20 cellular contexts compared by ENCODE assay signal in the genomic region with DNA sequence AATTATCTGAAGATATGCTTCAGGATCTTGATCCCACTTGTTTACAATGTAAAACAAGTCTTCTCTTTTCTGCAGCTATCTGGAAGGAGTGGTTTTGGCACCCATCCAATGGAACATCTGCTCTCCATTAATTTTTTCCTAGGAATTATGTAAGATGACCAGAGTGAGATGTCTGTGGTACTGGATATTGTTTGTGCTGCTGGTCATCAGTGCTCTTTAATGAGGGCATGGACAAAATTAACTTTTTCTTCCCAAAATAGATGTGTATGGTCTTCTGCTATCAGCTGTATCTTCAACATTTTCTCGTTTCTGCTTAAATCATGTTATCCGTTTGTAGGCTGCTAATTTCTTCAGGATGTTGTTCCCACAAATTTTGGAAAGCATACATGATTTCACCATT.
DNase-seq lines count a peak whose midpoint lies in the region; ATAC-seq and TF ChIP-seq lines count a peak whose summit lies in the region.
"Had no signal": no experiment of that assay in that cellular context is flagged by ENCODE, and none has a peak within 500 bp of the region (broad histone marks: within the 10 kb centered on the region; RNA-seq: fewer than 3 reads in every experiment).

No MANE protein-coding gene starts in this region.

- H3K4me1 Mint-ChIP-seq in GM23338 (no peaks in the 10 kb centered on the region), T-helper 17 cell (no peaks in the 10 kb centered on the region)
- H3K4me1 Mint-ChIP-seq: activated CD4-positive, alpha-beta memory T cell treated with anti-CD3 and anti-CD28 coated beads, Interleukin-2, amount 10 ng/mL, durations not matched to agents 7 days and 5 days; memory B cell; naive thymus-derived CD4-positive, alpha-beta T cell had no signal

- no peaks in the 10 kb centered on the region for H4K20me1 ChIP-seq in GM23338 (replicated peaks; ENCODE audit: insufficient read depth)

- H3K9me2 ChIP-seq in GM23338 (ENCODE audit: insufficient read depth) = no peaks in the 10 kb centered on the region

- no peak for TF ChIP-seq CTCF in GM23338 (conservative IDR thresholded peaks at IDR 0.05; ENCODE audit: low read depth in 2 of 2)

- no peaks in the 10 kb centered on the region for H3K27me3 ChIP-seq in GM23338 (ENCODE audit: insufficient read depth)
- H3K27me3 ChIP-seq: right atrium auricular region, SJSA1 had no signal

- no peak overlapping the region for H3K4me2 ChIP-seq in GM23338
- H3K4me2 ChIP-seq: PC-9 had no signal

- no peak overlapping the region for H3K4me3 Mint-ChIP-seq in GM23338
- no peak overlapping the region for H3K4me3 Mint-ChIP-seq in T-helper 17 cell
- H3K4me3 Mint-ChIP-seq: activated CD4-positive, alpha-beta memory T cell treated with anti-CD3 and anti-CD28 coated beads, Interleukin-2, amount 10 ng/mL, durations not matched to agents 7 days and 5 days; memory B cell; naive thymus-derived CD4-positive, alpha-beta T cell had no signal

- H3K27ac ChIP-seq in GM23338 (ENCODE audit: low read depth) = no peak overlapping the region
- H3K27ac ChIP-seq: PC-9, right atrium auricular region, SJSA1 had no signal

- no peak overlapping the region for H3K27ac Mint-ChIP-seq in GM23338
- H3K27ac Mint-ChIP-seq in T-helper 17 cell = no peak overlapping the region
- H3K27ac Mint-ChIP-seq: activated CD4-positive, alpha-beta memory T cell treated with anti-CD3 and anti-CD28 coated beads, Interleukin-2, amount 10 ng/mL, durations not matched to agents 7 days and 5 days; memory B cell; naive thymus-derived CD4-positive, alpha-beta T cell had no signal

- H3F3A ChIP-seq in GM23338 (replicated peaks; ENCODE audit: low read depth) = no peaks in the 10 kb centered on the region

- H3K79me2 ChIP-seq in GM23338 (replicated peaks; ENCODE audit: insufficient read depth) = no peaks in the 10 kb centered on the region

- no peak for DNase-seq in GM23338 (ENCODE audit: low spot score)
- peak; percentile 9 for DNase-seq in NCI-H2227 treated with DMSO at 0.1 percent for 48 hours (lab: John Stamatoyannopoulos, UW)
- peak; percentile 56 for DNase-seq in SK-N-DZ (ENCODE audit: low spot score)
- peak; percentile 7 for DNase-seq in foreskin melanocyte
- DNase-seq in T-helper 17 cell = no peak
- DNase-seq: activated CD4-positive, alpha-beta memory T cell treated with anti-CD3 and anti-CD28 coated beads, Interleukin-2, amount 10 ng/mL, durations not matched to agents 7 days and 5 days; activated naive CD4-positive, alpha-beta T cell treated with Interleukin-2 at 50 U/mL for 16 hours; AML-193; effector CD8-positive, alpha-beta T cell; naive thymus-derived CD4-positive, alpha-beta T cell; NCI-H1694; PC-9 had no signal

- H3K4me1 ChIP-seq in GM23338 (ENCODE audit: insufficient read depth) = no peaks in the 10 kb centered on the region
- H3K4me1 ChIP-seq: HAP-1, right atrium auricular region, SJSA1 had no signal

- ATAC-seq in GM23338 = no peak
- ATAC-seq in HG03442 (IDR thresholded peaks at IDR 0.05; ENCODE audit: unreplicated experiment) = no peak
- ATAC-seq in T-helper 17 cell = no peak
- ATAC-seq in GM21360 (IDR thresholded peaks at IDR 0.05; ENCODE audit: unreplicated experiment) = no peak
- ATAC-seq in GM21825 (IDR thresholded peaks at IDR 0.05; ENCODE audit: unreplicated experiment) = no peak
- ATAC-seq: esophagus mucosa; naive thymus-derived CD4-positive, alpha-beta T cell had no signal

- H3K4me3 ChIP-seq in GM23338 = no peak overlapping the region
- H3K4me3 ChIP-seq: HAP-1, PC-9, right atrium auricular region, SJSA1 had no signal

- H2AFZ ChIP-seq in GM23338 = peak overlapping the region; percentile 19; the same call in 1 of the 2 replicates
- H2AFZ ChIP-seq: PC-9 had no signal

- no peaks in the 10 kb centered on the region for H3K27me3 Mint-ChIP-seq in GM23338 (ENCODE audit: insufficient read depth, low read depth, poor library complexity)
- no peaks in the 10 kb centered on the region for H3K27me3 Mint-ChIP-seq in T-helper 17 cell
- H3K27me3 Mint-ChIP-seq: activated CD4-positive, alpha-beta memory T cell treated with anti-CD3 and anti-CD28 coated beads, Interleukin-2, amount 10 ng/mL, durations not matched to agents 7 days and 5 days; memory B cell; naive thymus-derived CD4-positive, alpha-beta T cell had no signal

- no peaks in the 10 kb centered on the region for H3K9me3 ChIP-seq in T-helper 17 cell (ENCODE audit: control insufficient read depth, low read length, poor library complexity, severe bottlenecking)
- H3K9me3 ChIP-seq: HAP-1, right atrium auricular region, SJSA1 had no signal

- no peaks in the 10 kb centered on the region for H3K36me3 ChIP-seq in GM23338 (ENCODE audit: insufficient read depth)
- H3K36me3 ChIP-seq: HAP-1, right atrium auricular region, SJSA1 had no signal

- H3K9me3 Mint-ChIP-seq in GM23338 = no peaks in the 10 kb centered on the region
- H3K9me3 Mint-ChIP-seq: activated CD4-positive, alpha-beta memory T cell treated with anti-CD3 and anti-CD28 coated beads, Interleukin-2, amount 10 ng/mL, durations not matched to agents 7 days and 5 days; memory B cell had no signal

- no peaks in the 10 kb centered on the region for H3K36me3 Mint-ChIP-seq in GM23338 (ENCODE audit: low read depth)
- no peaks in the 10 kb centered on the region for H3K36me3 Mint-ChIP-seq in T-helper 17 cell (ENCODE audit: low read depth)
- H3K36me3 Mint-ChIP-seq: memory B cell; naive thymus-derived CD4-positive, alpha-beta T cell had no signal

TF ChIP-seq in GM23338, 12 proteins besides CTCF, POLR2A, EP300 and RAD21 (continues in another document):
- TF ChIP-seq, protein P1, sequence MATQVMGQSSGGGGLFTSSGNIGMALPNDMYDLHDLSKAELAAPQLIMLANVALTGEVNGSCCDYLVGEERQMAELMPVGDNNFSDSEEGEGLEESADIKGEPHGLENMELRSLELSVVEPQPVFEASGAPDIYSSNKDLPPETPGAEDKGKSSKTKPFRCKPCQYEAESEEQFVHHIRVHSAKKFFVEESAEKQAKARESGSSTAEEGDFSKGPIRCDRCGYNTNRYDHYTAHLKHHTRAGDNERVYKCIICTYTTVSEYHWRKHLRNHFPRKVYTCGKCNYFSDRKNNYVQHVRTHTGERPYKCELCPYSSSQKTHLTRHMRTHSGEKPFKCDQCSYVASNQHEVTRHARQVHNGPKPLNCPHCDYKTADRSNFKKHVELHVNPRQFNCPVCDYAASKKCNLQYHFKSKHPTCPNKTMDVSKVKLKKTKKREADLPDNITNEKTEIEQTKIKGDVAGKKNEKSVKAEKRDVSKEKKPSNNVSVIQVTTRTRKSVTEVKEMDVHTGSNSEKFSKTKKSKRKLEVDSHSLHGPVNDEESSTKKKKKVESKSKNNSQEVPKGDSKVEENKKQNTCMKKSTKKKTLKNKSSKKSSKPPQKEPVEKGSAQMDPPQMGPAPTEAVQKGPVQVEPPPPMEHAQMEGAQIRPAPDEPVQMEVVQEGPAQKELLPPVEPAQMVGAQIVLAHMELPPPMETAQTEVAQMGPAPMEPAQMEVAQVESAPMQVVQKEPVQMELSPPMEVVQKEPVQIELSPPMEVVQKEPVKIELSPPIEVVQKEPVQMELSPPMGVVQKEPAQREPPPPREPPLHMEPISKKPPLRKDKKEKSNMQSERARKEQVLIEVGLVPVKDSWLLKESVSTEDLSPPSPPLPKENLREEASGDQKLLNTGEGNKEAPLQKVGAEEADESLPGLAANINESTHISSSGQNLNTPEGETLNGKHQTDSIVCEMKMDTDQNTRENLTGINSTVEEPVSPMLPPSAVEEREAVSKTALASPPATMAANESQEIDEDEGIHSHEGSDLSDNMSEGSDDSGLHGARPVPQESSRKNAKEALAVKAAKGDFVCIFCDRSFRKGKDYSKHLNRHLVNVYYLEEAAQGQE (IDR thresholded peaks at IDR 0.05; ENCODE audit: unreplicated experiment) = no peak

Comparison
In these comparisons a context has a peak if more than half of its experiments do, and no peak if none do; other contexts are left out.
1. DNase-seq: peak in NCI-H2227 treated with DMSO at 0.1 percent for 48 hours (single experiment), SK-N-DZ (single experiment) and foreskin melanocyte (single experiment); none in GM23338 (single experiment) and T-helper 17 cell (0 of 3).